ENCODE assay signal across 12 cellular contexts in the genomic region with DNA sequence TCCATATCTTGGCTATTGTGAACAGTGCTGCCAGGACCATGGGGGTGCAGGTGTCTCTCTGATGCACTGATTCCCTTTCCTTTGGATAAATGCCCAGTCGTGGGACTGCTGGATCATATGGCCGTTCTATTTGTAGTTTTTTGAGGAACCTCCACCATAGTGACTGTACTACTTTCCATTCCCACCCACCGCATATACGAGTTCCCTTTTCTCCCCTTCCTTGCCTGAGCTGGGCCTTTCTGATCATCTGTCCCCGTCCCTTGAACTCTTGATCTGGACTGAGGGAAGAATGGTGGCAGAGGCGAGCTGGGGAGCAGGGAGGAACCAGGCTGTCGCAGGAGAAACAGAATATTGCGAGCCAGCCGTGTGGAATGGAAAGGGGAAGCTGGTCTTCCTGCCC. TPM values are rescaled to one million over a fixed set of nuclear protein-coding genes. Genes with fewer than 3 reads are reported as not detected.
A peak's percentile ranks its signal among the peaks of the same experiment; 100 is the strongest.
DNase-seq lines count a peak whose midpoint lies in the region; ATAC-seq, FAIRE-seq and TF ChIP-seq lines count a peak whose summit lies in the region.
"Had no signal": no experiment of that assay in that cellular context is flagged by ENCODE, and none has a peak within 500 bp of the region (broad histone marks: within the 10 kb centered on the region; RNA-seq: fewer than 3 reads in every experiment).

No MANE protein-coding gene starts in this region.

- H3K9me3 ChIP-seq in astrocyte (ENCODE audit: insufficient read depth, low read depth, low read length) (no peaks in the 10 kb centered on the region), lung (ENCODE audit: control insufficient read depth in 2 of 2, insufficient read depth in 1 of 2, low read length in 1 of 2) (no peaks in the 10 kb centered on the region), aorta (ENCODE audit: control insufficient read depth, low read length) (no peaks in the 10 kb centered on the region), prostate gland (no peaks in the 10 kb centered on the region)

- no peak overlapping the region for H3K4me2 ChIP-seq in astrocyte (ENCODE audit: low read length)

- WGBS in lung, 2 donors = 32 to 66% methylated on average over 9 of the region's 9 CpGs
- WGBS in aorta, 2 donors = 88 to 89% methylated on average over 9 of the region's 9 CpGs
- 81% methylated on average over 9 of the region's 9 CpGs for WGBS in prostate gland

- no peak for TF ChIP-seq POLR2A in prostate gland (IDR thresholded peaks at IDR 0.05)

- no peaks in the 10 kb centered on the region for H3K4me1 Mint-ChIP-seq in astrocyte (ENCODE audit: low read depth, unreplicated experiment)

- peaks cover 93% of the 10 kb centered on the region for H3K79me2 ChIP-seq in astrocyte (ENCODE audit: insufficient read depth, low read length)

- H3K9ac ChIP-seq in astrocyte (ENCODE audit: low read length) = no peak overlapping the region

- no peaks in the 10 kb centered on the region for H3K36me3 ChIP-seq in astrocyte (ENCODE audit: insufficient read depth, low read length)
- H3K36me3 ChIP-seq in lung (ENCODE audit: control insufficient read depth in 2 of 2, insufficient read depth in 2 of 2, low read length in 2 of 2) = no peaks in the 10 kb centered on the region
- no peaks in the 10 kb centered on the region for H3K36me3 ChIP-seq in aorta (ENCODE audit: control insufficient read depth in 1 of 2, insufficient read depth in 2 of 2, low read length in 1 of 2)
- H3K36me3 ChIP-seq in prostate gland = no peaks in the 10 kb centered on the region

- no peaks in the 10 kb centered on the region for H3K9me3 Mint-ChIP-seq in astrocyte (ENCODE audit: unreplicated experiment)
- H3K9me3 Mint-ChIP-seq: activated T-cell treated with anti-CD3 and anti-CD28 coated beads, Interleukin-2, amount 50 U/mL, for 24 hours had no signal

- H2AFZ ChIP-seq in astrocyte (ENCODE audit: low read depth, low read length) = no peak overlapping the region

- H3K4me1 ChIP-seq in astrocyte (ENCODE audit: insufficient read depth, low read length) = peaks cover 1% of the 10 kb centered on the region
- peaks cover 3 to 7% of the 10 kb centered on the region in 2 donors for H3K4me1 ChIP-seq in lung (ENCODE audit: control insufficient read depth in 2 of 2, insufficient read depth in 2 of 2, low read length in 2 of 2)
- no peaks in the 10 kb centered on the region for H3K4me1 ChIP-seq in aorta (ENCODE audit: control insufficient read depth in 1 of 2, insufficient read depth in 2 of 2, low read length in 2 of 2)
- H3K4me1 ChIP-seq in prostate gland (replicated peaks) = no peaks in the 10 kb centered on the region

- intact Hi-C loops in aorta (cut with DNase I) (no loop called here), prostate gland (cut with DNase I) (no loop called here)

- H3K4me3 Mint-ChIP-seq in astrocyte (ENCODE audit: unreplicated experiment) = peak overlapping the region; percentile 18
- H3K4me3 Mint-ChIP-seq: activated T-cell treated with anti-CD3 and anti-CD28 coated beads, Interleukin-2, amount 50 U/mL, for 24 hours had no signal

- H3K36me3 Mint-ChIP-seq in astrocyte (ENCODE audit: low read depth, unreplicated experiment) = peaks cover 5% of the 10 kb centered on the region

- H3K27me3 ChIP-seq in astrocyte (ENCODE audit: insufficient read depth, low read length) (no peaks in the 10 kb centered on the region), lung (ENCODE audit: control insufficient read depth, insufficient read depth) (no peaks in the 10 kb centered on the region), aorta (ENCODE audit: control insufficient read depth in 1 of 2, insufficient read depth in 2 of 2, low read length in 1 of 2) (no peaks in the 10 kb centered on the region), prostate gland (replicated peaks; ENCODE audit: insufficient read depth) (no peaks in the 10 kb centered on the region)

- H3K4me3 ChIP-seq in astrocyte (ENCODE audit: insufficient read depth, low read depth, low read length) = no peak overlapping the region
- H3K4me3 ChIP-seq in lung = no peak overlapping the region
- H3K4me3 ChIP-seq in aorta (ENCODE audit: low read length in 2 of 2) = no peak overlapping the region
- no peak overlapping the region for H3K4me3 ChIP-seq in prostate gland

- FAIRE-seq in astrocyte (lab: Jason Lieb, UNC) = no peak
- FAIRE-seq: H54 had no signal

- peak overlapping the region; percentile 59 for H3K27ac Mint-ChIP-seq in astrocyte (ENCODE audit: unreplicated experiment)
- H3K27ac Mint-ChIP-seq: activated T-cell treated with anti-CD3 and anti-CD28 coated beads, Interleukin-2, amount 50 U/mL, for 24 hours had no signal

- DNase-seq in NOMO-1 (lab: John Stamatoyannopoulos, UW; ENCODE audit: unreplicated experiment in 2 of 2) (peak; percentile 60 to 80), astrocyte (ENCODE audit: low read depth) (no peak), lung (ENCODE audit: low spot score) (peak; percentile 49), aorta (peak in 1 of 2 donors; percentile 79), DMS153 (lab: John Stamatoyannopoulos, UW) (no peak), prostate gland (ENCODE audit: low spot score) (no peak)
- DNase-seq in stimulated activated naive CD4-positive, alpha-beta T cell treated with Interleukin-2 at 50 U/mL for 16 hours (lab: John Stamatoyannopoulos, UW) = no peak
- DNase-seq: activated CD4-positive, alpha-beta T cell treated with anti-CD3 and anti-CD28 coated beads for 4 hours; activated T-cell treated with anti-CD3 and anti-CD28 coated beads, Interleukin-2, amount 50 U/mL, for 24 hours; NK-92 treated with Interleukin-12 subunit alpha and Interleukin-12 subunit beta, amount 100 ng/mL, for 24 hours; posterior cingulate gyrus had no signal

- ATAC-seq in lung (ENCODE audit: insufficient read depth, low FRiP score) (peak; percentile 76), aorta (ENCODE audit: low FRiP score) (peak; percentile 24)

- no peaks in the 10 kb centered on the region for H3K27me3 Mint-ChIP-seq in astrocyte (ENCODE audit: low read depth, unreplicated experiment)
- H3K27me3 Mint-ChIP-seq: activated T-cell treated with anti-CD3 and anti-CD28 coated beads, Interleukin-2, amount 50 U/mL, for 24 hours had no signal

- H4K20me1 ChIP-seq in astrocyte (ENCODE audit: insufficient read depth, low read length) = peaks cover 84% of the 10 kb centered on the region

- TF ChIP-seq CTCF in astrocyte (IDR thresholded peaks at IDR 0.05; ENCODE audit: insufficient read depth, low read depth, low read length) (no peak), lung (IDR thresholded peaks at IDR 0.05; ENCODE audit: control extremely low read depth, extremely low read depth) (no peak), prostate gland (IDR thresholded peaks at IDR 0.05) (no peak)

- no peak overlapping the region for H3K27ac ChIP-seq in astrocyte (ENCODE audit: low read depth, low read length)
- H3K27ac ChIP-seq in lung (ENCODE audit: low read depth in 1 of 2, low read length in 1 of 2) = peak overlapping the region in 1 of 2 donors; percentile 30
- H3K27ac ChIP-seq in aorta (ENCODE audit: low read depth in 1 of 2, low read length in 2 of 2) = no peak overlapping the region
- H3K27ac ChIP-seq in prostate gland = no peak overlapping the region

RNA-seq across cellular contexts. Expression of a gene that starts 7.9 kb away (rescaled TPM):
- total RNA-seq in astrocyte = 1.3 and 1.6 TPM in 2 replicates
- 1 to 10 TPM; 8.2 to 8.3 TPM for total RNA-seq in lung
- polyA plus RNA-seq in lung = 1 to 10 TPM in 1 of 2 donors, under 1 TPM in 1; 0.39 to 1.7 TPM
- total RNA-seq in aorta = 10 to 100 TPM; 10.1 to 13.9 TPM
- under 1 TPM; 0.25 to 0.82 TPM for polyA plus RNA-seq in aorta
- total RNA-seq in prostate gland = 1 to 10 TPM; 2.2 to 8.2 TPM

RNA-seq across cellular contexts. Expression of a gene that starts 14.3 kb away (rescaled TPM):
- total RNA-seq in astrocyte (184 and 187 TPM in 2 replicates), lung (100 to 1,000 TPM in 1 of 2 donors, 10 to 100 TPM in 1; 95.6 to 176 TPM), aorta (100 to 1,000 TPM; 657 to 732 TPM), prostate gland (100 to 1,000 TPM in 1 of 2 donors, 10 to 100 TPM in 1; 54.5 to 500 TPM)
- polyA plus RNA-seq in lung (10 to 100 TPM; 47.5 to 88.2 TPM), aorta (100 to 1,000 TPM; 203 to 497 TPM)

Comparison
In these comparisons a context has a peak if more than half of its experiments do, and no peak if none do; other contexts are left out.
1. DNase-seq: peak in NOMO-1 (2 of 2) and lung (single experiment); none in astrocyte (single experiment), DMS153 (single experiment), prostate gland (single experiment) and stimulated activated naive CD4-positive, alpha-beta T cell treated with Interleukin-2 at 50 U/mL for 16 hours (single experiment).